Comparison of ENCODE assay signal across 9 cellular contexts in the genomic region with DNA sequence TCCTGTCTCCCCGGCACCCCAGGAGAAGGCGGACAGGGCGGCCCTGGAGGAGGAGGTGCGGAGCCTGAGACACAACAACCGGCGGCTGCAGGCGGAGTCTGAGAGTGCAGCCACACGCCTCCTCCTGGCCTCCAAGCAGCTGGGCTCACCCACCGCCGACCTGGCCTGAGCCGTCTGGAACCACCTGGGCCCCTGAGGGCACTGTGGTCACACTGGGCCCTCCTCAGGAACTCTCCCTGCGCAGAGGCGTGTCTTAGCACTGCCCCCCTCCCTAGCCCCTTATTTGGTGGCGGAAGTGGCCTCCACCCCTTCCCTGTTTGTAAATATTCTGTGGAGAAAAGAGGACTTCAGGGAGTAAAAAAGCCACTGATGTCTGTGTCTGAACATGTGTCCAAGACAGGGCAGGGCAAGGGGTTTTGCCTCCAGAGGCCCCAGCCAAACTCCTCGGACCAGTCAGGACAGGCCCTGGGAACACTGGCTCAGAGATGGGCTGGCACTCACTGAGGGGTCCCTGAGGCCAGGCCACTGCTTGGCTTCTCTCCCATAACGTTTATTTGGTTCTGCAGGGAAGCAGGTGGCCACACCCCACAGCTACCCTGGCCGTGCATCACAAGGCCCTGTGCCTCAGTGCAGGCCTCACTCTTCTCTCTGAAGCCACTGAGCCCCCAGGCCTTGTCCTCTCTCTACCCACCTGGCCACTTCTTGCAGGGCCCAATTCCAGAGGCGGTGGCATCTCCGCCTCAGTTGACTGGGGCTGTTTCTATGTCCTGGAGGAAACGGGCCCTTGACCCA. TPM values are rescaled to one million over a fixed set of nuclear protein-coding genes. Genes with fewer than 3 reads are reported as not detected.
DNase-seq lines count a peak whose midpoint lies in the region; ATAC-seq and TF ChIP-seq lines count a peak whose summit lies in the region.
"Had no signal": no experiment of that assay in that cellular context is flagged by ENCODE, and none has a peak within 500 bp of the region (broad histone marks: within the 10 kb centered on the region; RNA-seq: fewer than 3 reads in every experiment).

No MANE protein-coding gene starts in this region.

- WGBS in spleen, 5 donors = 63 to 74% (median 71%) methylated on average over 14 to 20 of the region's 20 CpGs

- H3K27me3 Mint-ChIP-seq in activated CD4-positive, alpha-beta T cell treated with anti-CD3 and anti-CD28 coated beads, Interleukin-2, amount 10 ng/mL, durations not matched to agents 7 days and 5 days = no peaks in the 10 kb centered on the region
- H3K27me3 Mint-ChIP-seq in T-helper 17 cell = no peaks in the 10 kb centered on the region

- peak overlapping the region; percentile 87 for H3K27ac Mint-ChIP-seq in activated CD4-positive, alpha-beta T cell treated with anti-CD3 and anti-CD28 coated beads, Interleukin-2, amount 10 ng/mL, durations not matched to agents 7 days and 5 days
- H3K27ac Mint-ChIP-seq in T-helper 17 cell = peak overlapping the region; percentile 98

- CTCF ChIA-PET in activated CD4-positive, alpha-beta T cell treated with anti-CD3 and anti-CD28 coated beads, Interleukin-2, amount 10 ng/mL, durations not matched to agents 7 days and 5 days (lab: Charles Lee) = interaction anchor here (1.0 to 2.4 kb wide), 6 partner anchors 8 to 119 kb away, joined by 3 to 10 read pairs (median 4); a partner anchor contains a TSS

- no peak overlapping the region for H3K4me3 Mint-ChIP-seq in activated CD4-positive, alpha-beta T cell treated with anti-CD3 and anti-CD28 coated beads, Interleukin-2, amount 10 ng/mL, durations not matched to agents 7 days and 5 days
- H3K4me3 Mint-ChIP-seq in T-helper 17 cell = no peak overlapping the region

- no peaks in the 10 kb centered on the region for H3K27me3 ChIP-seq in spleen (replicated peaks in 1 of 7)

- peaks cover 37% of the 10 kb centered on the region for H3K4me1 Mint-ChIP-seq in activated CD4-positive, alpha-beta T cell treated with anti-CD3 and anti-CD28 coated beads, Interleukin-2, amount 10 ng/mL, durations not matched to agents 7 days and 5 days
- peaks cover 35% of the 10 kb centered on the region for H3K4me1 Mint-ChIP-seq in T-helper 17 cell

- no peak for TF ChIP-seq CTCF in spleen (IDR thresholded peaks at IDR 0.05 in 8 of 11, conservative IDR thresholded peaks at IDR 0.05 in 3 of 11)

- H3K9me3 Mint-ChIP-seq in activated CD4-positive, alpha-beta T cell treated with anti-CD3 and anti-CD28 coated beads, Interleukin-2, amount 10 ng/mL, durations not matched to agents 7 days and 5 days = no peaks in the 10 kb centered on the region

- H3K36me3 Mint-ChIP-seq in activated CD4-positive, alpha-beta T cell treated with anti-CD3 and anti-CD28 coated beads, Interleukin-2, amount 10 ng/mL, durations not matched to agents 7 days and 5 days (ENCODE audit: low read depth) = peaks cover 51% of the 10 kb centered on the region
- peaks cover 3% of the 10 kb centered on the region for H3K36me3 Mint-ChIP-seq in T-helper 17 cell (ENCODE audit: low read depth)

- no peak for TF ChIP-seq POLR2A in spleen (IDR thresholded peaks at IDR 0.05)

- peak overlapping the region in 1 of 8 donors; percentile 21 for H3K4me3 ChIP-seq in spleen

- H3K9me3 ChIP-seq in T-helper 17 cell (ENCODE audit: control insufficient read depth, low read length, poor library complexity, severe bottlenecking) (no peaks in the 10 kb centered on the region), spleen (no peaks in the 10 kb centered on the region)

- H3K4me1 ChIP-seq in spleen = peaks cover 32 to 92% (median 70%) of the 10 kb centered on the region in 6 donors

- peak overlapping the region; percentile 92 to 99 (median 96) for H3K27ac ChIP-seq in spleen
- H3K27ac ChIP-seq: KMS-11 had no signal

- POLR2A ChIA-PET in activated CD4-positive, alpha-beta T cell treated with anti-CD3 and anti-CD28 coated beads, Interleukin-2, amount 10 ng/mL, durations not matched to agents 7 days and 5 days (lab: Charles Lee) = interaction anchor here (1.4 kb wide), 1 partner anchor 10 kb away, joined by 3 read pairs; no protein-coding TSS in a partner anchor

- no peak for DNase-seq in activated CD4-positive, alpha-beta T cell treated with anti-CD3 and anti-CD28 coated beads, Interleukin-2, amount 10 ng/mL, durations not matched to agents 7 days and 5 days
- DNase-seq in activated CD4-positive, alpha-beta T cell treated with anti-CD3 and anti-CD28 coated beads, Interleukin-2, amount 50 U/mL, for 1 hour = no peak
- no peak for DNase-seq in T-helper 17 cell
- peak; percentile 87 for DNase-seq in islet precursor cell
- peak; percentile 82 for DNase-seq in spleen
- no peak for DNase-seq in HuH-7.5 (ENCODE audit: low spot score)

- ATAC-seq in T-helper 17 cell (no peak), HG03520 (IDR thresholded peaks at IDR 0.05; ENCODE audit: unreplicated experiment) (no peak), GM21423 (IDR thresholded peaks at IDR 0.05; ENCODE audit: unreplicated experiment) (no peak)

- H3K36me3 ChIP-seq in spleen = peaks cover 10 to 85% (median 76%) of the 10 kb centered on the region in 6 donors

- intact Hi-C loops in spleen (cut with DNase I; ENCODE audit: low total_unique reads) = no loop called here

RNA-seq across cellular contexts. Expression of a gene that starts 12.0 kb away (rescaled TPM):
- total RNA-seq in activated CD4-positive, alpha-beta T cell treated with anti-CD3 and anti-CD28 coated beads, Interleukin-2, amount 10 ng/mL, durations not matched to agents 7 days and 5 days = 10 to 100 TPM; 76.7 to 79.8 TPM
- total RNA-seq in T-helper 17 cell (100 to 1,000 TPM; 302 to 378 TPM), spleen (100 to 1,000 TPM in 1 of 7 donors, 10 to 100 TPM in 6; 68.2 to 115 (median 85.3) TPM)
- polyA plus RNA-seq in spleen = 10 to 100 TPM; 25.8 to 43.0 (median 25.9) TPM

RNA-seq across cellular contexts. Expression of a gene that starts 12.8 kb away (rescaled TPM):
- total RNA-seq in activated CD4-positive, alpha-beta T cell treated with anti-CD3 and anti-CD28 coated beads, Interleukin-2, amount 10 ng/mL, durations not matched to agents 7 days and 5 days = 100 to 1,000 TPM; 229 to 235 TPM
- total RNA-seq in T-helper 17 cell (100 to 1,000 TPM; 142 to 182 TPM), spleen (100 to 1,000 TPM; 167 to 308 (median 255) TPM)
- 100 to 1,000 TPM; 269 to 423 (median 327) TPM for polyA plus RNA-seq in spleen

RNA-seq across cellular contexts. Expression of a gene that starts 35.2 kb away (rescaled TPM):
- total RNA-seq in activated CD4-positive, alpha-beta T cell treated with anti-CD3 and anti-CD28 coated beads, Interleukin-2, amount 10 ng/mL, durations not matched to agents 7 days and 5 days = 10 to 100 TPM; 47.7 to 50.2 TPM
- 10 to 100 TPM; 56.0 to 60.5 TPM for total RNA-seq in T-helper 17 cell
- 10 to 100 TPM; 38.6 to 51.3 (median 47.4) TPM for total RNA-seq in spleen
- polyA plus RNA-seq in spleen = 10 to 100 TPM in 2 of 3 donors, 1 to 10 TPM in 1; 9.2 to 24.9 (median 17.7) TPM

RNA-seq across cellular contexts. Expression of a gene that starts 36.7 kb away (rescaled TPM):
- 10 to 100 TPM; 61.0 to 67.1 TPM for total RNA-seq in activated CD4-positive, alpha-beta T cell treated with anti-CD3 and anti-CD28 coated beads, Interleukin-2, amount 10 ng/mL, durations not matched to agents 7 days and 5 days
- total RNA-seq in T-helper 17 cell (10 to 100 TPM; 63.1 to 64.6 TPM), spleen (100 to 1,000 TPM in 3 of 7 donors, 10 to 100 TPM in 4; 93.5 to 158 (median 99.9) TPM)
- 100 to 1,000 TPM in 1 of 3 donors, 10 to 100 TPM in 2; 29.4 to 109 (median 97.7) TPM for polyA plus RNA-seq in spleen

RNA-seq across cellular contexts. Expression of a gene that starts 55.1 kb away (rescaled TPM):
- total RNA-seq in activated CD4-positive, alpha-beta T cell treated with anti-CD3 and anti-CD28 coated beads, Interleukin-2, amount 10 ng/mL, durations not matched to agents 7 days and 5 days = 1 to 10 TPM in 1 of 2 experiments, under 1 TPM in 1; 1.00 to 3.3 TPM
- total RNA-seq in T-helper 17 cell = 1 to 10 TPM; 4.7 to 5.7 TPM
- total RNA-seq in spleen = 1 to 10 TPM in 4 of 7 donors, under 1 TPM in 3; 0.63 to 3.2 (median 1.1) TPM
- 1 to 10 TPM; 1.9 to 6.2 (median 2.9) TPM for polyA plus RNA-seq in spleen

Comparison
In these comparisons a context has a peak if more than half of its experiments do, and no peak if none do; other contexts are left out.
1. DNase-seq: peak in islet precursor cell (single experiment) and spleen (single experiment); none in activated CD4-positive, alpha-beta T cell treated with anti-CD3 and anti-CD28 coated beads, Interleukin-2, amount 10 ng/mL, durations not matched to agents 7 days and 5 days (single experiment), activated CD4-positive, alpha-beta T cell treated with anti-CD3 and anti-CD28 coated beads, Interleukin-2, amount 50 U/mL, for 1 hour (single experiment), T-helper 17 cell (0 of 3) and HuH-7.5 (single experiment).